In the genomic region with DNA sequence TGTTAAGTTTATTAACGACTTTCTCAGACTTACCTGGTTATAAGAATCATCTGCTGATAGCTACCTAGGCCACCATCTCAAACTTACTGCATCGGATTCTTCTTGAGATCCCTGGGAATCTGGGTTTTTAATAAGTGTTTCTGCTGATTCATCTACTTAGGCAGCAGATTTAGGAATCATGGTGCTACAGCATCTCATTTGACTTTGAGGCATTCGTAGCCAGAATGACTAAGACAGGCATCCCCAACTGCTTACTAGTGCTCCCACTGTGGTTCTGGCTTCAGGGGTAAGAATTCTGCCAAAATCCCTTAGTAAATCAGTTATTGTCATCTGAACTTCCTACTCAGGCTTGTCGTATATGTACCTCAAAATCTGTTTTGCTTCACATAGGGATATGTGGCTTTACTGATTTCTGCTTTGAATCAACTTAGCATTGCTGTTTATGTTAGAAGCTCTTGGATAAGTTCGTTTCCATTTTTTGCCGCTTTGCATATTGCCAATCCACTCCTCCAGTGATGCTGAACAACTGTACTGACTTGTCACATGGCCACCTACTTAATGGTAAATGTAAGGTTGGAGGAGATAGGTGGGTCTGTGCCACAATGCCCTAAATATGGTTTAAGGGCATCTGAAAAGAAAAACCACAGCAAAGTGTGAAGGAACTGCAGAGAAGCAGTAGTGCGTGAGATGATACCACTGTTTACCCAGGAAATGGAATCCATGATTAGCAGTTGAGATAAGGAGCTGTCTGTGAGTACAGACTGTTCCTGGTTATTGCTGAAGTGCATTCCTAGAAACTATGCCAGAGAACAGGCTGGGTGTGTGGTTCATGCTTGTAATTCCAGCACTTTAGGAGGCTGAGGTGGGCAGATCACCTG, we compare ENCODE assay signal across 11 cellular contexts.
DNase-seq lines count a peak whose midpoint lies in the region; ATAC-seq and TF ChIP-seq lines count a peak whose summit lies in the region.
"Had no signal": no experiment of that assay in that cellular context is flagged by ENCODE, and none has a peak within 500 bp of the region (broad histone marks: within the 10 kb centered on the region; RNA-seq: fewer than 3 reads in every experiment).

No MANE protein-coding gene starts in this region.

- no peak for ATAC-seq in activated naive CD8-positive, alpha-beta T cell treated with anti-CD3 and anti-CD28 coated beads, Interleukin-2, amount 10 ng/mL, durations not matched to agents 7 days and 5 days (ENCODE audit: low read depth)

- H3K27me3 Mint-ChIP-seq in activated naive CD8-positive, alpha-beta T cell treated with anti-CD3 and anti-CD28 coated beads, Interleukin-2, amount 10 ng/mL, durations not matched to agents 7 days and 5 days = no peaks in the 10 kb centered on the region
- no peaks in the 10 kb centered on the region for H3K27me3 Mint-ChIP-seq in activated naive CD8-positive, alpha-beta T cell treated with anti-CD3 and anti-CD28 coated beads for 36 hours
- H3K27me3 Mint-ChIP-seq in T-helper 2 cell treated with Interferon-gamma antibody and Interleukin-4, amounts not matched to agents 5 μg/mL and 100 μg/mL, for 36 hours (ENCODE audit: low read depth) = no peaks in the 10 kb centered on the region
- no peaks in the 10 kb centered on the region for H3K27me3 Mint-ChIP-seq in type B pancreatic cell
- H3K27me3 Mint-ChIP-seq in CD14-positive monocyte (ENCODE audit: low read depth in 3 of 3) = no peaks in the 10 kb centered on the region

- intact Hi-C loops in CD14-positive monocyte (cut with micrococcal nuclease) = loop anchor here in 1 of 2 donors (5.0 kb wide), 1 partner anchor 293 kb away; no protein-coding TSS in a partner anchor

- TF ChIP-seq CTCF in type B pancreatic cell (conservative IDR thresholded peaks at IDR 0.05) (no peak), CD14-positive monocyte (IDR thresholded peaks at IDR 0.05) (no peak)

- H3K9me3 Mint-ChIP-seq in activated naive CD8-positive, alpha-beta T cell treated with anti-CD3 and anti-CD28 coated beads, Interleukin-2, amount 10 ng/mL, durations not matched to agents 7 days and 5 days = no peaks in the 10 kb centered on the region
- no peaks in the 10 kb centered on the region for H3K9me3 Mint-ChIP-seq in activated naive CD8-positive, alpha-beta T cell treated with anti-CD3 and anti-CD28 coated beads for 36 hours
- H3K9me3 Mint-ChIP-seq in T-helper 2 cell treated with Interferon-gamma antibody and Interleukin-4, amounts not matched to agents 5 μg/mL and 100 μg/mL, for 36 hours = no peaks in the 10 kb centered on the region
- H3K9me3 Mint-ChIP-seq in type B pancreatic cell (no peaks in the 10 kb centered on the region), CD14-positive monocyte (no peaks in the 10 kb centered on the region)
- H3K9me3 Mint-ChIP-seq: T-helper 1 cell treated with Interleukin-12 subunit alpha and Interleukin-12 subunit beta and Interleukin-4 antibody, amounts not matched to agents 30 μg/mL and 1 μg/mL, for 36 hours had no signal

- H3K27ac Mint-ChIP-seq in activated naive CD8-positive, alpha-beta T cell treated with anti-CD3 and anti-CD28 coated beads, Interleukin-2, amount 10 ng/mL, durations not matched to agents 7 days and 5 days = peak overlapping the region; percentile 60
- H3K27ac Mint-ChIP-seq in activated naive CD8-positive, alpha-beta T cell treated with anti-CD3 and anti-CD28 coated beads for 36 hours = no peak overlapping the region
- H3K27ac Mint-ChIP-seq in T-helper 2 cell treated with Interferon-gamma antibody and Interleukin-4, amounts not matched to agents 5 μg/mL and 100 μg/mL, for 36 hours = peak overlapping the region; percentile 49
- H3K27ac Mint-ChIP-seq in type B pancreatic cell (peak overlapping the region; percentile 20), CD14-positive monocyte (peak overlapping the region in 2 of 7 donors; percentile 28 to 40)

- peaks cover 11% of the 10 kb centered on the region for H3K4me1 Mint-ChIP-seq in activated naive CD8-positive, alpha-beta T cell treated with anti-CD3 and anti-CD28 coated beads, Interleukin-2, amount 10 ng/mL, durations not matched to agents 7 days and 5 days
- H3K4me1 Mint-ChIP-seq in activated naive CD8-positive, alpha-beta T cell treated with anti-CD3 and anti-CD28 coated beads for 36 hours = peaks cover 2% of the 10 kb centered on the region
- peaks cover 13% of the 10 kb centered on the region for H3K4me1 Mint-ChIP-seq in T-helper 2 cell treated with Interferon-gamma antibody and Interleukin-4, amounts not matched to agents 5 μg/mL and 100 μg/mL, for 36 hours (ENCODE audit: low read depth)
- H3K4me1 Mint-ChIP-seq in type B pancreatic cell (ENCODE audit: unreplicated experiment) = peaks cover 7% of the 10 kb centered on the region
- H3K4me1 Mint-ChIP-seq in CD14-positive monocyte = peaks cover 6% of the 10 kb centered on the region

- POLR2A ChIA-PET in activated naive CD8-positive, alpha-beta T cell treated with anti-CD3 and anti-CD28 coated beads, Interleukin-2, amount 10 ng/mL, durations not matched to agents 7 days and 5 days (lab: Charles Lee) = no interaction called here

- H3K4me3 Mint-ChIP-seq in activated naive CD8-positive, alpha-beta T cell treated with anti-CD3 and anti-CD28 coated beads, Interleukin-2, amount 10 ng/mL, durations not matched to agents 7 days and 5 days = no peak overlapping the region
- H3K4me3 Mint-ChIP-seq in activated naive CD8-positive, alpha-beta T cell treated with anti-CD3 and anti-CD28 coated beads for 36 hours = no peak overlapping the region
- no peak overlapping the region for H3K4me3 Mint-ChIP-seq in T-helper 2 cell treated with Interferon-gamma antibody and Interleukin-4, amounts not matched to agents 5 μg/mL and 100 μg/mL, for 36 hours
- H3K4me3 Mint-ChIP-seq in type B pancreatic cell (no peak overlapping the region), CD14-positive monocyte (no peak overlapping the region)
- H3K4me3 Mint-ChIP-seq: T-helper 1 cell treated with Interleukin-12 subunit alpha and Interleukin-12 subunit beta and Interleukin-4 antibody, amounts not matched to agents 30 μg/mL and 1 μg/mL, for 36 hours had no signal

- peaks cover 19% of the 10 kb centered on the region for H3K36me3 Mint-ChIP-seq in activated naive CD8-positive, alpha-beta T cell treated with anti-CD3 and anti-CD28 coated beads, Interleukin-2, amount 10 ng/mL, durations not matched to agents 7 days and 5 days
- peaks cover 26% of the 10 kb centered on the region for H3K36me3 Mint-ChIP-seq in activated naive CD8-positive, alpha-beta T cell treated with anti-CD3 and anti-CD28 coated beads for 36 hours
- peaks cover 28% of the 10 kb centered on the region for H3K36me3 Mint-ChIP-seq in T-helper 2 cell treated with Interferon-gamma antibody and Interleukin-4, amounts not matched to agents 5 μg/mL and 100 μg/mL, for 36 hours (ENCODE audit: low read depth)
- H3K36me3 Mint-ChIP-seq in type B pancreatic cell (peaks cover 13% of the 10 kb centered on the region), CD14-positive monocyte (peaks cover 28 to 73% of the 10 kb centered on the region in 2 donors)

- no peak for DNase-seq in activated naive CD8-positive, alpha-beta T cell treated with anti-CD3 and anti-CD28 coated beads, Interleukin-2, amount 10 ng/mL, durations not matched to agents 7 days and 5 days
- DNase-seq in activated naive CD8-positive, alpha-beta T cell treated with anti-CD3 and anti-CD28 coated beads for 36 hours = no peak
- no peak for DNase-seq in T-helper 2 cell treated with Interferon-gamma antibody and Interleukin-4, amounts not matched to agents 5 μg/mL and 100 μg/mL, for 36 hours (ENCODE audit: low spot score)
- peak; percentile 28 for DNase-seq in hepatic stellate cell (ENCODE audit: low spot score)
- no peak for DNase-seq in type B pancreatic cell (ENCODE audit: extremely low spot score, unreplicated experiment)
- no peak for DNase-seq in cortex of kidney (lab: John Stamatoyannopoulos, UW)
- DNase-seq in COLO668 (lab: John Stamatoyannopoulos, UW; ENCODE audit: unreplicated experiment) = no peak
- DNase-seq in CD14-positive monocyte (ENCODE audit: low spot score) = no peak
- DNase-seq: dorsolateral prefrontal cortex, Karpas-422 had no signal
